In genomic region chr1:228453022-228453560, GRCh38 we compare ENCODE assay signal across 31 cellular contexts. TPM values are rescaled to one million over a fixed set of nuclear protein-coding genes. Genes with fewer than 3 reads are reported as not detected.
DNase-seq lines count a peak whose midpoint lies in the region; ATAC-seq and TF ChIP-seq lines count a peak whose summit lies in the region.
"Had no signal": no experiment of that assay in that cellular context is flagged by ENCODE, and none has a peak within 500 bp of the region (broad histone marks: within the 10 kb centered on the region; RNA-seq: fewer than 3 reads in every experiment).

No MANE protein-coding gene starts in this region.

- H3K27me3 ChIP-seq in MM.1S (replicated peaks; ENCODE audit: insufficient read depth, low read length): no peaks in the 10 kb centered on the region
- peaks cover 0 to 14% (median 0%) of the 10 kb centered on the region in 45 donors for H3K27me3 ChIP-seq in dorsolateral prefrontal cortex
- H3K27me3 ChIP-seq: breast epithelium, ovary had no signal

- no peaks in the 10 kb centered on the region for H3K9me3 Mint-ChIP-seq in activated naive CD4-positive, alpha-beta T cell treated with anti-CD3 and anti-CD28 coated beads, Interleukin-2, amount 10 ng/mL, durations not matched to agents 7 days and 5 days
- H3K9me3 Mint-ChIP-seq in activated naive CD4-positive, alpha-beta T cell treated with anti-CD3 and anti-CD28 coated beads, Interleukin-2, amount 50 U/mL, for 72 hours: no peaks in the 10 kb centered on the region
- peaks cover 0 to 3% (median 0%) of the 10 kb centered on the region in 5 experiments for H3K9me3 Mint-ChIP-seq in brain
- peaks cover 4% of the 10 kb centered on the region for H3K9me3 Mint-ChIP-seq in type B pancreatic cell
- H3K9me3 Mint-ChIP-seq: T-cell had no signal

- no peaks in the 10 kb centered on the region for H3K79me2 ChIP-seq in MM.1S (ENCODE audit: low read length)

- CTCF ChIA-PET in activated naive CD4-positive, alpha-beta T cell treated with anti-CD3 and anti-CD28 coated beads, Interleukin-2, amount 10 ng/mL, durations not matched to agents 7 days and 5 days (lab: Charles Lee): interaction anchor here (1.2 kb wide), 1 partner anchor 49 kb away, joined by 4 read pairs; no protein-coding TSS in a partner anchor

- intact Hi-C loops in dorsolateral prefrontal cortex (cut with DNase I): loop anchor here in 1 of 2 donors (5.0 kb wide), 1 partner anchor 46 kb away; the partner anchor contains the start of gene TRIM11

- H3K36me3 Mint-ChIP-seq in activated naive CD4-positive, alpha-beta T cell treated with anti-CD3 and anti-CD28 coated beads, Interleukin-2, amount 10 ng/mL, durations not matched to agents 7 days and 5 days: peaks cover 6% of the 10 kb centered on the region
- H3K36me3 Mint-ChIP-seq in activated naive CD4-positive, alpha-beta T cell treated with anti-CD3 and anti-CD28 coated beads, Interleukin-2, amount 50 U/mL, for 72 hours: peaks cover 8 to 13% of the 10 kb centered on the region in 2 donors
- H3K36me3 Mint-ChIP-seq in brain (peaks cover 23% of the 10 kb centered on the region), type B pancreatic cell (peaks cover 16% of the 10 kb centered on the region)

- no peak overlapping the region for H3K27ac ChIP-seq in MM.1S (ENCODE audit: low read length)
- peak overlapping the region in 1 of 59 donors; percentile 21 for H3K27ac ChIP-seq in dorsolateral prefrontal cortex
- H3K27ac ChIP-seq: breast epithelium, epithelial cell of prostate, ovary, SJSA1, tibial nerve had no signal

- ATAC-seq in activated naive CD4-positive, alpha-beta T cell treated with anti-CD3 and anti-CD28 coated beads, Interleukin-2, amount 50 U/mL, for 72 hours: no peak
- ATAC-seq: T-cell had no signal

- no peak for DNase-seq in activated naive CD4-positive, alpha-beta T cell treated with anti-CD3 and anti-CD28 coated beads, Interleukin-2, amount 10 ng/mL, durations not matched to agents 7 days and 5 days
- DNase-seq in activated naive CD4-positive, alpha-beta T cell treated with anti-CD3 and anti-CD28 coated beads, Interleukin-2, amount 50 U/mL, for 72 hours (ENCODE audit: low spot score in 2 of 2): no peak
- DNase-seq in MM.1S (no peak), type B pancreatic cell (ENCODE audit: extremely low spot score, unreplicated experiment) (no peak), NOMO-1 (lab: John Stamatoyannopoulos, UW; ENCODE audit: unreplicated experiment in 2 of 2) (no peak), dorsolateral prefrontal cortex (no peak), NCI-H2107 treated with DMSO at 0.1 percent for 48 hours (lab: John Stamatoyannopoulos, UW; ENCODE audit: unreplicated experiment) (no peak)
- DNase-seq: activated CD4-positive, alpha-beta T cell treated with anti-CD3 and anti-CD28 coated beads, Interleukin-2, amount 50 U/mL, for 48 hours; activated CD4-positive, CD25-positive, alpha-beta regulatory T cell; activated naive CD4-positive, alpha-beta T cell; amniotic stem cell; C1 segment of cervical spinal cord; COR-L47; DND-41; effector CD8-positive, alpha-beta T cell; HCEC 1CT; head of caudate nucleus; midbrain; naive thymus-derived CD4-positive, alpha-beta T cell; NCI-H1092 treated with DMSO at 0.1 percent for 48 hours; NCI-H187; NCI-H526; stimulated activated CD4-positive, alpha-beta T cell treated with anti-CD3 and anti-CD28 coated beads, Interleukin-2, amount 100 ng/mL, for 24 hours; T-cell had no signal

- H4K20me1 ChIP-seq in MM.1S (ENCODE audit: insufficient read depth, low read length): no peaks in the 10 kb centered on the region

- H3K4me3 Mint-ChIP-seq in activated naive CD4-positive, alpha-beta T cell treated with anti-CD3 and anti-CD28 coated beads, Interleukin-2, amount 10 ng/mL, durations not matched to agents 7 days and 5 days: no peak overlapping the region
- H3K4me3 Mint-ChIP-seq in brain (peak overlapping the region; percentile 51 to 78 (median 65)), type B pancreatic cell (peak overlapping the region; percentile 34)
- H3K4me3 Mint-ChIP-seq: naive thymus-derived CD4-positive, alpha-beta T cell had no signal

- peak overlapping the region; percentile 25 for H2AFZ ChIP-seq in MM.1S (ENCODE audit: low read length)

- peaks cover 35% of the 10 kb centered on the region for H3K4me1 Mint-ChIP-seq in activated naive CD4-positive, alpha-beta T cell treated with anti-CD3 and anti-CD28 coated beads, Interleukin-2, amount 10 ng/mL, durations not matched to agents 7 days and 5 days
- H3K4me1 Mint-ChIP-seq in brain (peaks cover 37% of the 10 kb centered on the region), type B pancreatic cell (ENCODE audit: unreplicated experiment) (peaks cover 24% of the 10 kb centered on the region)

- H3K36me3 ChIP-seq in MM.1S (replicated peaks; ENCODE audit: insufficient read depth, low read length): no peaks in the 10 kb centered on the region
- H3K36me3 ChIP-seq: breast epithelium, ovary, SJSA1, tibial nerve had no signal

- peak overlapping the region; percentile 19; the same call in 1 of the 2 replicates for H3K4me3 ChIP-seq in MM.1S (ENCODE audit: low read length)
- H3K4me3 ChIP-seq in dorsolateral prefrontal cortex: no peak overlapping the region
- H3K4me3 ChIP-seq: breast epithelium, ovary, SJSA1, tibial nerve had no signal

- H3K27me3 Mint-ChIP-seq in activated naive CD4-positive, alpha-beta T cell treated with anti-CD3 and anti-CD28 coated beads, Interleukin-2, amount 10 ng/mL, durations not matched to agents 7 days and 5 days: peaks cover 7% of the 10 kb centered on the region
- H3K27me3 Mint-ChIP-seq in brain (peaks cover 16% of the 10 kb centered on the region), type B pancreatic cell (peaks cover 4% of the 10 kb centered on the region)
- H3K27me3 Mint-ChIP-seq: T-cell had no signal

- TF ChIP-seq CTCF in MM.1S (IDR thresholded peaks at IDR 0.05; ENCODE audit: low read length): no peak
- TF ChIP-seq CTCF in brain (conservative IDR thresholded peaks at IDR 0.05): no peak
- TF ChIP-seq CTCF in type B pancreatic cell (conservative IDR thresholded peaks at IDR 0.05): no peak
- no peak for TF ChIP-seq CTCF in dorsolateral prefrontal cortex (IDR thresholded peaks at IDR 0.05 in 54 of 56, conservative IDR thresholded peaks at IDR 0.05 in 2 of 56; ENCODE audit: low read depth in 1 of 56, partially characterized antibody in 56 of 56)

- no peak overlapping the region for H3K9ac ChIP-seq in MM.1S (ENCODE audit: low read length)

- no peaks in the 10 kb centered on the region for H3F3A ChIP-seq in MM.1S (ENCODE audit: insufficient read depth, low read length)

- peak overlapping the region; percentile 2 for H3K27ac Mint-ChIP-seq in activated naive CD4-positive, alpha-beta T cell treated with anti-CD3 and anti-CD28 coated beads, Interleukin-2, amount 10 ng/mL, durations not matched to agents 7 days and 5 days
- no peak overlapping the region for H3K27ac Mint-ChIP-seq in activated naive CD4-positive, alpha-beta T cell treated with anti-CD3 and anti-CD28 coated beads, Interleukin-2, amount 50 U/mL, for 72 hours
- peak overlapping the region in 3 of 5 experiments; percentile 39 to 80 (median 66) for H3K27ac Mint-ChIP-seq in brain
- H3K27ac Mint-ChIP-seq in type B pancreatic cell: no peak overlapping the region
- H3K27ac Mint-ChIP-seq: T-cell had no signal

- peak overlapping the region; percentile 54 for H3K4me2 ChIP-seq in MM.1S (ENCODE audit: low read depth, low read length)

- no peaks in the 10 kb centered on the region for H3K9me3 ChIP-seq in MM.1S (replicated peaks; ENCODE audit: insufficient read depth, low read length)
- H3K9me3 ChIP-seq: breast epithelium, ovary, SJSA1, tibial nerve had no signal

- 0 out of 2 replicates have a peak, but pooled peaks cover 10% of the 10 kb centered on the region for H3K4me1 ChIP-seq in MM.1S (ENCODE audit: low read length)
- H3K4me1 ChIP-seq: breast epithelium had no signal

- H3K9me2 ChIP-seq in MM.1S (replicated peaks; ENCODE audit: insufficient read depth, low read length): no peaks in the 10 kb centered on the region

RNA-seq across cellular contexts. Expression of gene RNF187, which starts 34.1 kb away (rescaled TPM):
- total RNA-seq in activated naive CD4-positive, alpha-beta T cell treated with anti-CD3 and anti-CD28 coated beads, Interleukin-2, amount 50 U/mL, for 72 hours: 100 to 1,000 TPM in 1 of 2 donors, 10 to 100 TPM in 1; 39.5 to 155 TPM
- 531 TPM for polyA plus RNA-seq in brain (ENCODE audit: insufficient read depth, low read depth, low replicate concordance)
- total RNA-seq in type B pancreatic cell (ENCODE audit: low replicate concordance) (108 and 117 TPM in 2 replicates), dorsolateral prefrontal cortex (100 to 1,000 TPM; 154 to 378 (median 280) TPM)

RNA-seq across cellular contexts. Expression of gene TRIM17, which starts 36.4 kb away (rescaled TPM):
- 1 to 10 TPM in 1 of 2 donors, under 1 TPM in 1; 0.91 to 2.4 TPM for total RNA-seq in activated naive CD4-positive, alpha-beta T cell treated with anti-CD3 and anti-CD28 coated beads, Interleukin-2, amount 50 U/mL, for 72 hours
- polyA plus RNA-seq in brain (ENCODE audit: insufficient read depth, low read depth, low replicate concordance): 0.61 TPM
- total RNA-seq in type B pancreatic cell (ENCODE audit: low replicate concordance) (7.8 and 9.4 TPM in 2 replicates), dorsolateral prefrontal cortex (10 to 100 TPM in 116 of 120 experiments, 1 to 10 TPM in 4; 8.5 to 40.4 (median 21.4) TPM)
- total RNA-seq: LHCN-M2, SJSA1 had no signal

RNA-seq across cellular contexts. Expression of gene TRIM11, which starts 46.5 kb away (rescaled TPM):
- total RNA-seq in activated naive CD4-positive, alpha-beta T cell treated with anti-CD3 and anti-CD28 coated beads, Interleukin-2, amount 50 U/mL, for 72 hours: 10 to 100 TPM; 43.3 to 43.6 TPM
- 21.0 TPM for polyA plus RNA-seq in brain (ENCODE audit: insufficient read depth, low read depth, low replicate concordance)
- total RNA-seq in type B pancreatic cell (ENCODE audit: low replicate concordance) (33.6 and 38.0 TPM in 2 replicates), dorsolateral prefrontal cortex (10 to 100 TPM; 15.7 to 36.4 (median 25.3) TPM)

Comparison
In these comparisons a context has a peak if more than half of its experiments do, and no peak if none do; other contexts are left out.
1. H3K27ac Mint-ChIP-seq: peak in activated naive CD4-positive, alpha-beta T cell treated with anti-CD3 and anti-CD28 coated beads, Interleukin-2, amount 10 ng/mL, durations not matched to agents 7 days and 5 days (single experiment) and brain (3 of 5); none in activated naive CD4-positive, alpha-beta T cell treated with anti-CD3 and anti-CD28 coated beads, Interleukin-2, amount 50 U/mL, for 72 hours (0 of 2) and type B pancreatic cell (single experiment).